Comparison of ENCODE assay signal across 22 cellular contexts in genomic region chr19:38206006-38206745, GRCh38. TPM values are rescaled to one million over a fixed set of nuclear protein-coding genes. Genes with fewer than 3 reads are reported as not detected.
DNase-seq lines count a peak whose midpoint lies in the region; ATAC-seq, FAIRE-seq and TF ChIP-seq lines count a peak whose summit lies in the region.
"Had no signal": no experiment of that assay in that cellular context is flagged by ENCODE, and none has a peak within 500 bp of the region (broad histone marks: within the 10 kb centered on the region; RNA-seq: fewer than 3 reads in every experiment).

No MANE protein-coding gene starts in this region.

- FAIRE-seq in H1 (lab: Jason Lieb, UNC): no peak

- H3K4me1 ChIP-seq in HUES6 (ENCODE audit: control insufficient read depth, insufficient read depth, low read length): peaks cover 31% of the 10 kb centered on the region
- peaks cover 0 to 17% (median 13%) of the 10 kb centered on the region in 4 experiments; a peak in 6 of 7 replicates for H3K4me1 ChIP-seq in H1 (replicated peaks in 1 of 4; ENCODE audit: control insufficient read depth in 3 of 4, insufficient read depth in 4 of 4, low read length in 3 of 4)
- H3K4me1 ChIP-seq in right lobe of liver: no peaks in the 10 kb centered on the region
- H3K4me1 ChIP-seq: SJSA1 had no signal

- no peak for TF ChIP-seq POLR2A in H1 (IDR thresholded peaks at IDR 0.05; ENCODE audit: control extremely low read depth in 1 of 2, low read depth in 2 of 2, low read length in 2 of 2)
- no peak for TF ChIP-seq POLR2A in right lobe of liver (IDR thresholded peaks at IDR 0.05)

- POLR2A ChIA-PET in AG04450 (lab: Yijun Ruan, JAX): no interaction called here
- POLR2A ChIA-PET in H1 (lab: Charles Lee; ENCODE audit: partially characterized antibody): interaction anchor here (0.6 kb wide), 1 partner anchor 39 kb away, joined by 4 read pairs; no protein-coding TSS in a partner anchor

- H3K27ac ChIP-seq in AG04450 (ENCODE audit: low read depth, low read length): peak overlapping the region; percentile 21
- H3K27ac ChIP-seq in HUES6 (ENCODE audit: low read depth, low read length): no peak overlapping the region
- no peak overlapping the region for H3K27ac ChIP-seq in H1 (ENCODE audit: low read depth, low read length)
- no peak overlapping the region for H3K27ac ChIP-seq in right lobe of liver
- no peak overlapping the region for H3K27ac ChIP-seq in substantia nigra (ENCODE audit: low read depth, low read length, poor library complexity, severe bottlenecking)
- H3K27ac ChIP-seq: HL-60, PC-9, SJSA1 had no signal

- H3K9ac ChIP-seq in HUES6 (ENCODE audit: low read length) (peak overlapping the region; percentile 2), H1 (replicated peaks in 1 of 4; ENCODE audit: extremely low read depth in 1 of 4, low read depth in 3 of 4, low read length in 3 of 4) (0 out of 7 replicates have a peak overlapping the region, but pooled peaks of 1 of the 4 experiments have one; percentile 7)

- H3K4me1 Mint-ChIP-seq in nephron progenitor cell: peaks cover 63% of the 10 kb centered on the region

- peak overlapping the region; percentile 65; the same call in 1 of the 2 replicates for H2AK5ac ChIP-seq in H1 (ENCODE audit: low read depth, low read length)

- H3K27ac Mint-ChIP-seq in nephron progenitor cell: peak overlapping the region; percentile 61
- H3K27ac Mint-ChIP-seq: CD4-positive, CD25-positive, alpha-beta regulatory T cell had no signal

- H3K9me3 ChIP-seq in AG04450 (ENCODE audit: control insufficient read depth, insufficient read depth, low read length) (no peaks in the 10 kb centered on the region), HUES6 (ENCODE audit: control insufficient read depth, insufficient read depth, low read depth, low read length) (no peaks in the 10 kb centered on the region), H1 (ENCODE audit: insufficient read depth in 2 of 2, low read depth in 1 of 2, low read length in 1 of 2) (no peaks in the 10 kb centered on the region), right lobe of liver (no peaks in the 10 kb centered on the region)
- H3K9me3 ChIP-seq: BE2C, SJSA1 had no signal

- H2BK5ac ChIP-seq in H1 (ENCODE audit: low read depth, low read length): no peak overlapping the region; the same call in 1 of the 2 replicates

- 89% methylated on average over 31 of the region's 36 CpGs; no CpG with 5 or more reads in 1 of the 2 experiments for WGBS in H1 (ENCODE audit: extremely low coverage in 1 of 2, insufficient coverage in 1 of 2, insufficient read length in 1 of 2, insufficient replicate concordance in 2 of 2, low coverage in 1 of 2, low lambda C conversion rate in 2 of 2, missing lambda C conversion rate in 1 of 2), 2 experiments
- 98% methylated on average over 8 of the region's 36 CpGs for whole genome bisulfite sequencing in right lobe of liver (ENCODE audit: insufficient coverage, low coverage, low lambda C conversion rate, missing lambda C conversion rate)

- no peaks in the 10 kb centered on the region for H4K20me1 ChIP-seq in H1 (replicated peaks in 1 of 2; ENCODE audit: control insufficient read depth in 1 of 2, insufficient read depth in 2 of 2, low read length in 2 of 2)

- no peak overlapping the region for H2BK120ac ChIP-seq in H1 (replicated peaks; ENCODE audit: low read depth, low read length)

- no peak overlapping the region for H2BK20ac ChIP-seq in H1 (ENCODE audit: low read length)

- TF ChIP-seq CTCF in AG04450 (IDR thresholded peaks at IDR 0.05; ENCODE audit: low read depth, low read length) (no peak), H1 (IDR thresholded peaks at IDR 0.05; ENCODE audit: control extremely low read depth in 1 of 3, insufficient read depth in 1 of 3, low read depth in 1 of 3, low read length in 3 of 3) (no peak), nephron progenitor cell (IDR thresholded peaks at IDR 0.05) (no peak), right lobe of liver (IDR thresholded peaks at IDR 0.05) (no peak)

- intact Hi-C loops in right lobe of liver (cut with DNase I): no loop called here

- no peak overlapping the region for H3K56ac ChIP-seq in H1 (replicated peaks; ENCODE audit: insufficient read length, low read depth, low read length)

- no peaks in the 10 kb centered on the region for H3K27me3 ChIP-seq in AG04450 (ENCODE audit: control insufficient read depth, insufficient read depth, low read length)
- H3K27me3 ChIP-seq in HUES6 (ENCODE audit: control insufficient read depth, insufficient read depth, low read length): peaks cover 20% of the 10 kb centered on the region
- no peaks in the 10 kb centered on the region for H3K27me3 ChIP-seq in H1 (replicated peaks in 1 of 4; ENCODE audit: control insufficient read depth in 3 of 4, extremely low read depth in 1 of 4, insufficient read depth in 3 of 4, low read length in 3 of 4)
- H3K27me3 ChIP-seq in right lobe of liver: no peaks in the 10 kb centered on the region
- H3K27me3 ChIP-seq: BE2C, SJSA1 had no signal

- peak overlapping the region; percentile 4; the same call in 1 of the 2 replicates for H3K18ac ChIP-seq in H1 (ENCODE audit: extremely low read depth, low read length)

- H3K79me2 ChIP-seq in H1 (ENCODE audit: control insufficient read depth in 1 of 2, insufficient read depth in 2 of 2, low read length in 2 of 2): no peaks in the 10 kb centered on the region

- H3K4me3 Mint-ChIP-seq in nephron progenitor cell: no peak overlapping the region
- H3K4me3 Mint-ChIP-seq: CD4-positive, CD25-positive, alpha-beta regulatory T cell had no signal

- H4K5ac ChIP-seq in H1 (ENCODE audit: insufficient read length, low read depth, low read length): no peak overlapping the region

- H2BK15ac ChIP-seq in H1 (ENCODE audit: low read length): no peak overlapping the region

- DNase-seq in AG04450 (ENCODE audit: low read depth, low spot score) (no peak), H1 (ENCODE audit: low read depth in 1 of 2, low spot score in 2 of 2) (no peak), nephron progenitor cell (no peak), right lobe of liver (no peak), substantia nigra (lab: John Stamatoyannopoulos, UW) (no peak), NCI-H524 treated with DMSO at 0.1 percent for 48 hours (lab: John Stamatoyannopoulos, UW) (no peak), NCI-H1105 treated with DMSO at 0.1 percent for 48 hours (lab: John Stamatoyannopoulos, UW) (no peak)
- DNase-seq: 8988T; BE2C; CD4-positive, CD25-positive, alpha-beta regulatory T cell; COR-L47; GF-D8; GOT3; NCI-H1694 treated with DMSO at 0.1 percent for 48 hours; NCI-H2107; NCI-H526; PC-9 had no signal

- peaks cover 29% of the 10 kb centered on the region for H3K36me3 Mint-ChIP-seq in nephron progenitor cell (ENCODE audit: low read depth)

- H3K79me1 ChIP-seq in H1 (ENCODE audit: low read depth, low read length): no peaks in the 10 kb centered on the region

- no peak overlapping the region for H2BK12ac ChIP-seq in H1 (ENCODE audit: low read depth, low read length)

- H3K14ac ChIP-seq in H1 (ENCODE audit: insufficient read length): no peak overlapping the region

- TF ChIP-seq RAD21 in H1 (IDR thresholded peaks at IDR 0.05 in 1 of 2, conservative IDR thresholded peaks at IDR 0.05 in 1 of 2; ENCODE audit: low read depth in 2 of 2, low read length in 2 of 2): no peak

- peaks cover 17% of the 10 kb centered on the region for H3K23me2 ChIP-seq in H1 (ENCODE audit: low read depth, low read length)

- no peak for TF ChIP-seq EP300 in H1 (IDR thresholded peaks at IDR 0.05; ENCODE audit: borderline replicate concordance in 1 of 2, low read depth in 2 of 2, low read length in 2 of 2)

- ATAC-seq in right lobe of liver: no peak

- no peak overlapping the region for H3K4ac ChIP-seq in H1 (replicated peaks; ENCODE audit: insufficient read length, low read depth, low read length)

- no peaks in the 10 kb centered on the region for H3K9me3 Mint-ChIP-seq in nephron progenitor cell
- H3K9me3 Mint-ChIP-seq: CD4-positive, CD25-positive, alpha-beta regulatory T cell had no signal

- H3K4me2 ChIP-seq in H1 (ENCODE audit: insufficient read depth in 1 of 2, low read depth in 2 of 2, low read length in 2 of 2): no peak overlapping the region
- H3K4me2 ChIP-seq: PC-9 had no signal

- H2AFZ ChIP-seq in H1 (ENCODE audit: low read length): no peak overlapping the region
- H2AFZ ChIP-seq: PC-9 had no signal

- CTCF ChIA-PET in AG04450 (lab: Charles Lee) (no interaction called here), H1 (lab: Charles Lee; ENCODE audit: partially characterized antibody) (interaction anchor here (0.7 to 4.9 kb wide), 9 partner anchors 22 to 168 kb away, joined by 3 to 26 read pairs (median 5); partner anchors contain the start of gene PSMD8)

- peaks cover 7% of the 10 kb centered on the region for H3K27me3 Mint-ChIP-seq in nephron progenitor cell (ENCODE audit: low read depth, poor library complexity)

- peak overlapping the region; percentile 15 for H4K8ac ChIP-seq in H1 (ENCODE audit: extremely low read depth, insufficient read depth, low read length)

- H3K36me3 ChIP-seq in HUES6 (ENCODE audit: control insufficient read depth, insufficient read depth, low read length) (peaks cover 14% of the 10 kb centered on the region), H1 (ENCODE audit: control insufficient read depth in 2 of 4, insufficient read depth in 4 of 4, low read length in 3 of 4) (peaks cover 0 to 2% (median 0%) of the 10 kb centered on the region in 4 experiments; a peak in 3 of 8 replicates), right lobe of liver (peaks cover 0 to 6% (median 0%) of the 10 kb centered on the region in 4 donors)
- H3K36me3 ChIP-seq: BE2C had no signal

- no peak overlapping the region for H4K91ac ChIP-seq in H1 (replicated peaks; ENCODE audit: insufficient read length, low read length)

- no peak overlapping the region for H3K4me3 ChIP-seq in AG04450 (ENCODE audit: low read depth, low read length)
- H3K4me3 ChIP-seq in HUES6 (ENCODE audit: low read depth, low read length): no peak overlapping the region
- H3K4me3 ChIP-seq in H1 (ENCODE audit: extremely low read depth in 1 of 4, insufficient read depth in 2 of 4, low read depth in 3 of 4, low read length in 4 of 4): no peak overlapping the region
- no peak overlapping the region for H3K4me3 ChIP-seq in right lobe of liver
- H3K4me3 ChIP-seq: PC-9, SJSA1 had no signal

- no peak overlapping the region for H3K23ac ChIP-seq in H1 (ENCODE audit: insufficient read length)

RNA-seq across cellular contexts. Expression of gene DPF1, which starts 17.8 kb away (rescaled TPM):
- polyA plus RNA-seq in AG04450 (2011; rRNA removed) (1.4 and 1.6 TPM in 2 replicates), H1 (2011; rRNA removed) (12.9 and 20.9 TPM in 2 replicates)
- 1.8 and 2.2 TPM in 2 replicates for polyA minus RNA-seq in AG04450 (2011; rRNA and poly(A)+ RNA removed)
- 15.2 and 15.6 TPM in 2 replicates for total RNA-seq in H1 (2021; fragmentation: NEBNext Ultra II Directional; extraction: Animal tissue kit (Norgen Biotek cat#: 25700))
- polyA plus RNA-seq in H1 (2011; cell fraction: cytosol; rRNA removed): 12.4 TPM
- 20.0 TPM for polyA plus RNA-seq in H1 (2011; cell fraction: nucleus; rRNA removed)
- polyA plus RNA-seq in H1 (2012, experiment 1 of 2): 5.4 to 11.2 TPM (median 10.0 TPM) in 4 replicates
- 7.2 TPM for polyA plus RNA-seq in H1 (2012, experiment 2 of 2)
- 5.0 TPM for polyA plus RNA-seq in H1 (2013, experiment 1 of 2)
- polyA plus RNA-seq in H1 (2013, experiment 2 of 2): 5.9 TPM
- polyA minus RNA-seq in H1 (2011; rRNA and poly(A)+ RNA removed): 3.9 and 5.9 TPM in 2 replicates
- 7.3 TPM for polyA minus RNA-seq in H1 (2011; cell fraction: cytosol; rRNA and poly(A)+ RNA removed)
- 5.0 TPM for polyA minus RNA-seq in H1 (2011; cell fraction: nucleus; rRNA and poly(A)+ RNA removed)
- total RNA-seq in right lobe of liver: not detected
- total RNA-seq: CD4-positive, CD25-positive, alpha-beta regulatory T cell had no signal
- polyA plus RNA-seq: CD4-positive, CD25-positive, alpha-beta regulatory T cell had no signal

RNA-seq across cellular contexts. Expression of gene PPP1R14A, which starts 50.0 kb away (rescaled TPM):
- polyA plus RNA-seq in AG04450 (2011; rRNA removed): 0.62 and 1.0 TPM in 2 replicates
- polyA minus RNA-seq in AG04450 (2011; rRNA and poly(A)+ RNA removed): 0.48 TPM in 1 of 2 replicates, not detected in the other
- 21.8 and 26.3 TPM in 2 replicates for total RNA-seq in H1 (2021; fragmentation: NEBNext Ultra II Directional; extraction: Animal tissue kit (Norgen Biotek cat#: 25700))
- 13.6 and 20.7 TPM in 2 replicates for polyA plus RNA-seq in H1 (2011; rRNA removed)
- polyA plus RNA-seq in H1 (2011; cell fraction: cytosol; rRNA removed): 22.7 TPM
- polyA plus RNA-seq in H1 (2011; cell fraction: nucleus; rRNA removed): 12.6 TPM
- 8.5 to 22.2 TPM (median 17.5 TPM) in 4 replicates for polyA plus RNA-seq in H1 (2012, experiment 1 of 2)
- 11.4 TPM for polyA plus RNA-seq in H1 (2012, experiment 2 of 2)
- 26.7 TPM for polyA plus RNA-seq in H1 (2013, experiment 1 of 2)
- polyA plus RNA-seq in H1 (2013, experiment 2 of 2): 25.6 TPM
- polyA minus RNA-seq in H1 (2011; rRNA and poly(A)+ RNA removed): 0.27 and 0.82 TPM in 2 replicates
- 8.8 TPM for polyA minus RNA-seq in H1 (2011; cell fraction: cytosol; rRNA and poly(A)+ RNA removed)
- 5.5 TPM for polyA minus RNA-seq in H1 (2011; cell fraction: nucleus; rRNA and poly(A)+ RNA removed)
- total RNA-seq in right lobe of liver: 1 to 10 TPM; 2.7 to 8.7 (median 6.7) TPM
- total RNA-seq: Daoy, HT1080, PC-9, SJSA1 had no signal
- polyA plus RNA-seq: CD4-positive, CD25-positive, alpha-beta regulatory T cell had no signal

RNA-seq across cellular contexts. Expression of gene SPINT2, which starts 58.2 kb away (rescaled TPM):
- polyA plus RNA-seq in AG04450 (2011; rRNA removed) (1.3 and 1.8 TPM in 2 replicates), H1 (2011; rRNA removed) (294 and 376 TPM in 2 replicates)
- polyA minus RNA-seq in AG04450 (2011; rRNA and poly(A)+ RNA removed): 0.37 and 1.7 TPM in 2 replicates
- 296 and 303 TPM in 2 replicates for total RNA-seq in H1 (2021; fragmentation: NEBNext Ultra II Directional; extraction: Animal tissue kit (Norgen Biotek cat#: 25700))
- 293 TPM for polyA plus RNA-seq in H1 (2011; cell fraction: cytosol; rRNA removed)
- 296 TPM for polyA plus RNA-seq in H1 (2011; cell fraction: nucleus; rRNA removed)
- polyA plus RNA-seq in H1 (2012, experiment 1 of 2): 239 to 303 TPM (median 281 TPM) in 4 replicates
- polyA plus RNA-seq in H1 (2012, experiment 2 of 2): 299 TPM
- polyA plus RNA-seq in H1 (2013, experiment 1 of 2): 265 TPM
- 292 TPM for polyA plus RNA-seq in H1 (2013, experiment 2 of 2)
- 139 and 147 TPM in 2 replicates for polyA minus RNA-seq in H1 (2011; rRNA and poly(A)+ RNA removed)
- 139 TPM for polyA minus RNA-seq in H1 (2011; cell fraction: cytosol; rRNA and poly(A)+ RNA removed)
- 76.6 TPM for polyA minus RNA-seq in H1 (2011; cell fraction: nucleus; rRNA and poly(A)+ RNA removed)
- 10 to 100 TPM in 1 of 6 experiments, 1 to 10 TPM in 5; 3.5 to 19.1 (median 6.2) TPM for total RNA-seq in right lobe of liver
- total RNA-seq: SJSA1 had no signal

Comparison
In these comparisons a context has a peak if more than half of its experiments do, and no peak if none do; other contexts are left out.
1. RNA of gene DPF1, which starts 17.8 kb away (total RNA-seq): 15.2 to 15.6 TPM in H1; not detected in right lobe of liver; every median in the first group is over 10 times any median in the second.
2. RNA of gene SPINT2, which starts 58.2 kb away (total RNA-seq): 296 to 303 TPM in H1; 3.5 to 19.1 TPM in right lobe of liver; every median in the first group is over 10 times any median in the second.